ENCODE assay signal across 1 cellular context in the genomic region with DNA sequence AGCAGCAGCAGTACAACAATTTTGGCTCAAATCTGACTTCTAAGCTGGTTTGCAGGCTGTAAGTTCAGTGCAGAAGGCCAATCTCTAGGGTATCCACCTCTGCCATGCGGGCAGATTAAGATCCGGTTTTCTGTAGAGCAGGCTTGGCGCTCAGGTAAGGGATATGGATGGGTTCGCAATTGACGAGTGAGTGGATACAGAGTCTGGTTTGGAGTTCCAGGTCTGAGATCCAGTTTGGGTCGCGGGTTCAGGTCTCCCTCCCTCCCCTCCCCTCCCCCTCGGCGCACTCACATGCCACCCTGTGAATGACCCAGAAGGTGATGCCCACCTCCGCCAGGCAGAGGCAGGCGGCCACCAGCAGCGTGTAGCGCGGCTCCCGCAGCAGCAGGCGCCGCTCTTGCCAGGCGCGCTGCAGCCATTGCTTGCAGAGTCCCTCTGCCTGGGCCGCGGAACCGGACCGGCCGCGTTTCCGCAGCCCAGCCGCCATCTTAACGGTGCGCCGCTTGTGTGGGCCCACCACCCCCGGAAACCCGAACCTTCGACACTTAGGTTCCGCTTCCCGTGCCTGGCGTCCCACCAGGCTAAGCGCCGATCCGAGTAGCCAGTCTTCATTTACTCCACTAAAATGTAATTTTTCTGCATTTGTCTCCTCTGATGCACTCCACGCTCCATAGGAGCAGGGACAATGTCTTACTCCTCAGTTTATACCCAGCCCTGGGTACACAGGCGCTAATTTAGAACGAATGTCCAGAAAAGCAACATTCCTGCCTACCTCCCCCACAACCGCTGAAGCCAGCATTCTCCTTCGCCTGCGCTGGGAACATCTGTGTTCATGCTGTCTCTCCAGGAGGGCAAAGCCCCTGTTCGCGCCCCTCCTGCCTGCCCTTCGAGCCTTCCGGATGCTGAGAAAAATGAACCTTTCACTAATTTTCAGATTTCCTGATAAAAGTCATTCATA.
TF ChIP-seq lines count a peak whose summit lies in the region.

Gene ALG3, minus strand, starts transcription at position 509 of the 958 bp plus-strand sequence. Its CDS starts 22 bp downstream, at position 487.

TF ChIP-seq in K562, 482 proteins besides CTCF, POLR2A, EP300 and RAD21 (continued from another document):
- TF ChIP-seq ETS1 (conservative IDR thresholded peaks at IDR 0.05; ENCODE audit: control insufficient read depth, low read depth, low read length) (peak; percentile 95), CBFA2T2 (conservative IDR thresholded peaks at IDR 0.05) (no peak), ZNF79 (CRISPR knock-in tag; IDR thresholded peaks at IDR 0.05; ENCODE audit: low read depth) (no peak), SREBF1 (IDR thresholded peaks at IDR 0.05; ENCODE audit: borderline replicate concordance, low read depth, low read length) (no peak), MCM2 (IDR thresholded peaks at IDR 0.05; ENCODE audit: low read depth) (no peak), NCOA2 (IDR thresholded peaks at IDR 0.05; ENCODE audit: partially characterized antibody in 2 of 2) (no peak), FOXA1 (IDR thresholded peaks at IDR 0.05; ENCODE audit: borderline replicate concordance) (no peak), NFXL1 (CRISPR knock-in tag; IDR thresholded peaks at IDR 0.05) (no peak), FOXM1 (IDR thresholded peaks at IDR 0.05; ENCODE audit: low read depth) (no peak), FOXM1 (CRISPR knock-in tag; IDR thresholded peaks at IDR 0.05; ENCODE audit: low read depth) (peak; percentile 86; the same call in 1 of the 2 replicates), E4F1 (CRISPR knock-in tag; IDR thresholded peaks at IDR 0.05; ENCODE audit: borderline replicate concordance) (no peak), TARDBP (IDR thresholded peaks at IDR 0.05) (no peak), ZNF444 (CRISPR knock-in tag; IDR thresholded peaks at IDR 0.05) (peak; percentile 76), YBX1 (IDR thresholded peaks at IDR 0.05) (no peak), MYNN (IDR thresholded peaks at IDR 0.05) (no peak), MYNN (CRISPR knock-in tag; IDR thresholded peaks at IDR 0.05) (no peak), POU5F1 (IDR thresholded peaks at IDR 0.05; ENCODE audit: borderline replicate concordance, low read depth, low read length, partially characterized antibody) (no peak), USF2 (CRISPR knock-in tag; IDR thresholded peaks at IDR 0.05) (no peak), LARP7 (IDR thresholded peaks at IDR 0.05) (no peak; the same call in 1 of the 2 replicates), KLF1 (tag; IDR thresholded peaks at IDR 0.05) (peak; percentile 65; the same call in 1 of the 2 replicates), SETDB1 (IDR thresholded peaks at IDR 0.05; ENCODE audit: low read length) (no peak), ETV1 (tag; conservative IDR thresholded peaks at IDR 0.05; ENCODE audit: low read depth) (peak; percentile 72), ZBTB33 (CRISPR knock-in tag; IDR thresholded peaks at IDR 0.05) (no peak), EGR1 (conservative IDR thresholded peaks at IDR 0.05) (peak; percentile 77), TCF7 (IDR thresholded peaks at IDR 0.05; ENCODE audit: borderline replicate concordance) (no peak), ZKSCAN3 (CRISPR knock-in tag; IDR thresholded peaks at IDR 0.05) (no peak), ZNF75A (CRISPR knock-in tag; IDR thresholded peaks at IDR 0.05) (no peak), U2AF1 (optimal IDR thresholded peaks at IDR 0.05; ENCODE audit: low read depth, low read length) (peak; percentile 76), GMEB1 (CRISPR knock-in tag; IDR thresholded peaks at IDR 0.05) (0 out of 2 replicates have a peak, but pooled peaks have one; percentile 41), BRD4 (IDR thresholded peaks at IDR 0.05) (peak; percentile 93), ZNF311 (CRISPR knock-in tag; IDR thresholded peaks at IDR 0.05) (0 out of 2 replicates have a peak, but pooled peaks have one; percentile 31), ZNF212 (CRISPR knock-in tag; IDR thresholded peaks at IDR 0.05) (0 out of 2 replicates have a peak, but pooled peaks have one; percentile 53), FOXK1 (CRISPR knock-in tag; IDR thresholded peaks at IDR 0.05; ENCODE audit: borderline replicate concordance) (no peak), ZNF551 (CRISPR knock-in tag; IDR thresholded peaks at IDR 0.05) (no peak), MTA1 (IDR thresholded peaks at IDR 0.05; ENCODE audit: borderline replicate concordance) (no peak), MAFF (IDR thresholded peaks at IDR 0.05; ENCODE audit: low read length) (no peak), ZNF274 (IDR thresholded peaks at IDR 0.05; ENCODE audit: borderline replicate concordance, low read depth, low read length) (no peak), GTF2A2 (tag; IDR thresholded peaks at IDR 0.05) (peak; percentile 95), EWSR1 (IDR thresholded peaks at IDR 0.05; ENCODE audit: borderline replicate concordance, low read depth, partially characterized antibody) (no peak), STAT5B (CRISPR knock-in tag; IDR thresholded peaks at IDR 0.05) (no peak)
- TF ChIP-seq, protein P1, sequence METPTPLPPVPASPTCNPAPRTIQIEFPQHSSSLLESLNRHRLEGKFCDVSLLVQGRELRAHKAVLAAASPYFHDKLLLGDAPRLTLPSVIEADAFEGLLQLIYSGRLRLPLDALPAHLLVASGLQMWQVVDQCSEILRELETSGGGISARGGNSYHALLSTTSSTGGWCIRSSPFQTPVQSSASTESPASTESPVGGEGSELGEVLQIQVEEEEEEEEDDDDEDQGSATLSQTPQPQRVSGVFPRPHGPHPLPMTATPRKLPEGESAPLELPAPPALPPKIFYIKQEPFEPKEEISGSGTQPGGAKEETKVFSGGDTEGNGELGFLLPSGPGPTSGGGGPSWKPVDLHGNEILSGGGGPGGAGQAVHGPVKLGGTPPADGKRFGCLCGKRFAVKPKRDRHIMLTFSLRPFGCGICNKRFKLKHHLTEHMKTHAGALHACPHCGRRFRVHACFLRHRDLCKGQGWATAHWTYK (CRISPR knock-in tag; IDR thresholded peaks at IDR 0.05): peak; percentile 86; the same call in 1 of the 2 replicates
